12 cellular contexts compared by ENCODE assay signal in genomic region chr20:16392346-16392745, GRCh38.
DNase-seq lines count a peak whose midpoint lies in the region; ATAC-seq and TF ChIP-seq lines count a peak whose summit lies in the region.
"Had no signal": no experiment of that assay in that cellular context is flagged by ENCODE, and none has a peak within 500 bp of the region (broad histone marks: within the 10 kb centered on the region; RNA-seq: fewer than 3 reads in every experiment).

No MANE protein-coding gene starts in this region.

- DNase-seq in OCI-LY7 (ENCODE audit: low spot score): peak; percentile 49
- no peak for DNase-seq in NCI-H226
- DNase-seq in iPS-NIHi11 (ENCODE audit: low spot score): no peak
- no peak for DNase-seq in hypothalamus (lab: John Stamatoyannopoulos, UW)
- DNase-seq: activated CD8-positive, alpha-beta T cell treated with anti-CD3 and anti-CD28 coated beads for 36 hours; C1 segment of cervical spinal cord had no signal

- H3K4me1 ChIP-seq in OCI-LY7 (ENCODE audit: insufficient read depth, low read length, poor library complexity, severe bottlenecking): peaks cover 17% of the 10 kb centered on the region

- H2AFZ ChIP-seq in OCI-LY7 (ENCODE audit: low read length): no peak overlapping the region

- no peak overlapping the region for H3K4me3 ChIP-seq in OCI-LY7 (ENCODE audit: low read depth, low read length, poor library complexity, severe bottlenecking)
- H3K4me3 ChIP-seq: SK-N-MC, skin epidermis had no signal

- no peaks in the 10 kb centered on the region for H3K79me2 ChIP-seq in OCI-LY7 (ENCODE audit: insufficient read depth, low read depth, low read length)

- POLR2A ChIA-PET in OCI-LY7 (lab: Charles Lee): no interaction called here

- H3K9me3 ChIP-seq in OCI-LY7 (ENCODE audit: low read length): no peaks in the 10 kb centered on the region

- TF ChIP-seq CTCF in OCI-LY7 (conservative IDR thresholded peaks at IDR 0.05; ENCODE audit: low read length): no peak

- H3K27ac ChIP-seq in OCI-LY7 (ENCODE audit: low read depth, low read length, poor library complexity, severe bottlenecking): no peak overlapping the region
- H3K27ac ChIP-seq: SK-N-MC, skin epidermis had no signal

- BruUV-seq in OCI-LY7 (replicated peaks; lab: Mats Ljungman, UMichigan): no TSS peak

- H4K20me1 ChIP-seq in OCI-LY7 (ENCODE audit: insufficient read depth, low read length): no peaks in the 10 kb centered on the region

- intact Hi-C loops in OCI-LY7 (cut with micrococcal nuclease; ENCODE audit: unreplicated experiment): no loop called here

- peak overlapping the region; percentile 22; the same call in 1 of the 2 replicates for H3K4me2 ChIP-seq in OCI-LY7 (ENCODE audit: low read length)

- H3K36me3 ChIP-seq in OCI-LY7 (ENCODE audit: insufficient read depth, low read length): no peaks in the 10 kb centered on the region

- CTCF ChIA-PET in OCI-LY7 (lab: Charles Lee; ENCODE audit: unreplicated experiment): no interaction called here

- peak; percentile 98 for ATAC-seq in GM18511 (IDR thresholded peaks at IDR 0.05; ENCODE audit: unreplicated experiment)
- peak; percentile 96 for ATAC-seq in GM21381 (IDR thresholded peaks at IDR 0.05; ENCODE audit: unreplicated experiment)
- peak; percentile 99 for ATAC-seq in HG03025 (IDR thresholded peaks at IDR 0.05; ENCODE audit: low FRiP score, unreplicated experiment)
- ATAC-seq in SK-N-SH treated with all-trans-retinoic acid at 6 μM for 48 hours: no peak
- ATAC-seq: activated CD8-positive, alpha-beta T cell treated with anti-CD3 and anti-CD28 coated beads for 36 hours had no signal

- H3K9me2 ChIP-seq in OCI-LY7 (ENCODE audit: insufficient read depth, low read length): no peaks in the 10 kb centered on the region

TF ChIP-seq in SK-N-SH treated with all-trans-retinoic acid at 6 μM for 48 hours, 23 proteins besides CTCF, POLR2A, EP300 and RAD21:
- TF ChIP-seq ZNF565 (CRISPR knock-in tag; conservative IDR thresholded peaks at IDR 0.05; ENCODE audit: low read depth) (no peak), TOX (CRISPR knock-in tag; IDR thresholded peaks at IDR 0.05; ENCODE audit: borderline replicate concordance) (no peak), ZFP30 (CRISPR knock-in tag; IDR thresholded peaks at IDR 0.05) (no peak), PATZ1 (CRISPR knock-in tag; IDR thresholded peaks at IDR 0.05; ENCODE audit: borderline replicate concordance) (no peak), GLIS3 (CRISPR knock-in tag; IDR thresholded peaks at IDR 0.05) (no peak), RARB (CRISPR knock-in tag; IDR thresholded peaks at IDR 0.05) (no peak), ARNTL (CRISPR knock-in tag; IDR thresholded peaks at IDR 0.05; ENCODE audit: borderline replicate concordance, low read depth) (no peak), PPARA (CRISPR knock-in tag; IDR thresholded peaks at IDR 0.05; ENCODE audit: borderline replicate concordance) (no peak), CREB5 (CRISPR knock-in tag; IDR thresholded peaks at IDR 0.05; ENCODE audit: low read depth) (no peak), ZC3H10 (CRISPR knock-in tag; IDR thresholded peaks at IDR 0.05) (no peak)
- TF ChIP-seq, protein P1, sequence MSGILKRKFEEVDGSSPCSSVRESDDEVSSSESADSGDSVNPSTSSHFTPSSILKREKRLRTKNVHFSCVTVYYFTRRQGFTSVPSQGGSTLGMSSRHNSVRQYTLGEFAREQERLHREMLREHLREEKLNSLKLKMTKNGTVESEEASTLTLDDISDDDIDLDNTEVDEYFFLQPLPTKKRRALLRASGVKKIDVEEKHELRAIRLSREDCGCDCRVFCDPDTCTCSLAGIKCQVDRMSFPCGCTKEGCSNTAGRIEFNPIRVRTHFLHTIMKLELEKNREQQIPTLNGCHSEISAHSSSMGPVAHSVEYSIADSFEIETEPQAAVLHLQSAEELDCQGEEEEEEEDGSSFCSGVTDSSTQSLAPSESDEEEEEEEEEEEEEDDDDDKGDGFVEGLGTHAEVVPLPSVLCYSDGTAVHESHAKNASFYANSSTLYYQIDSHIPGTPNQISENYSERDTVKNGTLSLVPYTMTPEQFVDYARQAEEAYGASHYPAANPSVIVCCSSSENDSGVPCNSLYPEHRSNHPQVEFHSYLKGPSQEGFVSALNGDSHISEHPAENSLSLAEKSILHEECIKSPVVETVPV (CRISPR knock-in tag; IDR thresholded peaks at IDR 0.05): no peak
